ENCODE assay signal across 22 cellular contexts in the genomic region with DNA sequence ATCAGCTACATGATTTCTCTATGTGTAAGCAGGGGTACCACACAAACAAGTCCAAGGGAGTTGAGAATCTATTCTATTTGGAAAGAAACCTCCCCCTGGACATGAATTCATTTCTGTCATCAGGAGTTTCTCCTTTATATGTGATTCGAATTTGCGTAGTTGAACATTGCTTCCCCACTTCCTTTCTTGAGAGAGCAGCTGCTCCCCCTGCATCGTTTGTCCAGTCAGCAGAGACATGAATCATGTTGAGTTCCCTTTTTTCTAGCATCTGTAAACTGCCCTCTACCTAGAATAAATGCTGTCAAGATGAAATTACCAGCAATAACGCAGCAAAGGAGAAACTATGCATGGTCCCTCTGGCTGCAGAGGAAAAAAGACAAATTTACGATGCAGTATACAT.
A peak's percentile ranks its signal among the peaks of the same experiment; 100 is the strongest.
DNase-seq lines count a peak whose midpoint lies in the region; ATAC-seq and TF ChIP-seq lines count a peak whose summit lies in the region.
"Had no signal": no experiment of that assay in that cellular context is flagged by ENCODE, and none has a peak within 500 bp of the region (broad histone marks: within the 10 kb centered on the region; RNA-seq: fewer than 3 reads in every experiment).

No MANE protein-coding gene starts in this region.

- H3K27me3 ChIP-seq in Karpas-422 (ENCODE audit: low read length): no peaks in the 10 kb centered on the region
- no peaks in the 10 kb centered on the region for H3K27me3 ChIP-seq in OCI-LY3 (ENCODE audit: low read depth, low read length)
- H3K27me3 ChIP-seq: right lobe of liver, tibial nerve had no signal

- H3K4me1 ChIP-seq in Karpas-422 (ENCODE audit: low read length) (peaks cover 13% of the 10 kb centered on the region), OCI-LY3 (ENCODE audit: low read length) (peaks cover 31% of the 10 kb centered on the region)
- H3K4me1 ChIP-seq: parathyroid adenoma, right lobe of liver, SJSA1 had no signal

- H3K4me3 Mint-ChIP-seq in dendritic cell treated with granulocyte-macrophage colony-stimulating factor and Interleukin-4, amounts not matched to agents 40 ng/mL and 50 ng/mL, for 4 days: no peak overlapping the region
- H3K4me3 Mint-ChIP-seq: natural killer cell had no signal

- H4K20me1 ChIP-seq in Karpas-422 (ENCODE audit: insufficient read depth, low read depth, low read length) (no peaks in the 10 kb centered on the region), OCI-LY3 (ENCODE audit: insufficient read depth, low read length) (no peaks in the 10 kb centered on the region)

- DNase-seq in Karpas-422: peak; percentile 59
- DNase-seq in NCI-H526 treated with DMSO at 0.1 percent for 48 hours (lab: John Stamatoyannopoulos, UW): no peak
- no peak for DNase-seq in stimulated activated CD4-positive, alpha-beta T cell treated with anti-CD3 and anti-CD28 coated beads, Interleukin-2, amount 100 ng/mL, for 24 hours
- DNase-seq: Calu3; cortex of kidney; HCEC 1CT; hippocampal formation; IMR-90; islet precursor cell; natural killer cell; NCI-H1092 treated with DMSO at 0.1 percent for 48 hours; NCI-H524; right lobe of liver; stimulated activated naive CD4-positive, alpha-beta T cell treated with Interleukin-2 at 50 U/mL for 16 hours had no signal

- no peak for ATAC-seq in GM19467 (IDR thresholded peaks at IDR 0.05; ENCODE audit: unreplicated experiment)
- ATAC-seq in HG02759 (IDR thresholded peaks at IDR 0.05; ENCODE audit: unreplicated experiment): no peak
- ATAC-seq: natural killer cell, right lobe of liver had no signal

- no peak overlapping the region for H3K9ac ChIP-seq in Karpas-422 (ENCODE audit: low read length)
- H3K9ac ChIP-seq in OCI-LY3 (ENCODE audit: low read length): no peak overlapping the region
- H3K9ac ChIP-seq: parathyroid adenoma had no signal

- peaks cover 21% of the 10 kb centered on the region for H3K4me1 Mint-ChIP-seq in dendritic cell treated with granulocyte-macrophage colony-stimulating factor and Interleukin-4, amounts not matched to agents 40 ng/mL and 50 ng/mL, for 4 days (ENCODE audit: low read depth)
- H3K4me1 Mint-ChIP-seq: natural killer cell had no signal

- TF ChIP-seq CTCF in OCI-LY3 (IDR thresholded peaks at IDR 0.05; ENCODE audit: low read depth, low read length): no peak

- no peak overlapping the region for H3K4me3 ChIP-seq in Karpas-422 (ENCODE audit: low read length)
- peak overlapping the region; percentile 58 for H3K4me3 ChIP-seq in OCI-LY3 (ENCODE audit: low read length)
- H3K4me3 ChIP-seq: right lobe of liver, SJSA1, tibial nerve had no signal

- H3K27ac ChIP-seq in Karpas-422 (ENCODE audit: low read length): peak overlapping the region; percentile 57; the same call in 1 of the 2 replicates
- peak overlapping the region; percentile 48 for H3K27ac ChIP-seq in OCI-LY3 (ENCODE audit: low read length)
- H3K27ac ChIP-seq: HL-60, parathyroid adenoma, right lobe of liver, SJSA1, tibial nerve had no signal

- H2AFZ ChIP-seq in Karpas-422 (ENCODE audit: low read length) (no peak overlapping the region), OCI-LY3 (ENCODE audit: low read depth, low read length) (no peak overlapping the region)
- H2AFZ ChIP-seq: parathyroid adenoma had no signal

- H3K9me3 ChIP-seq in Karpas-422 (ENCODE audit: low read length): no peaks in the 10 kb centered on the region
- H3K9me3 ChIP-seq in OCI-LY3 (ENCODE audit: insufficient read depth, low read length): no peaks in the 10 kb centered on the region
- H3K9me3 ChIP-seq: right lobe of liver, SJSA1 had no signal

- no peaks in the 10 kb centered on the region for H3K9me2 ChIP-seq in Karpas-422 (replicated peaks; ENCODE audit: insufficient read depth, low read length)

- H3K79me2 ChIP-seq in Karpas-422 (ENCODE audit: low read length) (no peaks in the 10 kb centered on the region), OCI-LY3 (ENCODE audit: low read length) (no peaks in the 10 kb centered on the region)
- H3K79me2 ChIP-seq: parathyroid adenoma had no signal

- intact Hi-C loops in dendritic cell treated with granulocyte-macrophage colony-stimulating factor and Interleukin-4, amounts not matched to agents 40 ng/mL and 50 ng/mL, for 4 days (cut with micrococcal nuclease): no loop called here

- no peaks in the 10 kb centered on the region for H3K9me3 Mint-ChIP-seq in dendritic cell treated with granulocyte-macrophage colony-stimulating factor and Interleukin-4, amounts not matched to agents 40 ng/mL and 50 ng/mL, for 4 days
- H3K9me3 Mint-ChIP-seq: natural killer cell had no signal

- no peaks in the 10 kb centered on the region for H3K36me3 Mint-ChIP-seq in dendritic cell treated with granulocyte-macrophage colony-stimulating factor and Interleukin-4, amounts not matched to agents 40 ng/mL and 50 ng/mL, for 4 days (ENCODE audit: low read depth)
- H3K36me3 Mint-ChIP-seq: natural killer cell had no signal

- H3K27me3 Mint-ChIP-seq in dendritic cell treated with granulocyte-macrophage colony-stimulating factor and Interleukin-4, amounts not matched to agents 40 ng/mL and 50 ng/mL, for 4 days: no peaks in the 10 kb centered on the region

- peak overlapping the region; percentile 60 for H3K27ac Mint-ChIP-seq in dendritic cell treated with granulocyte-macrophage colony-stimulating factor and Interleukin-4, amounts not matched to agents 40 ng/mL and 50 ng/mL, for 4 days
- H3K27ac Mint-ChIP-seq: natural killer cell had no signal

- H3K36me3 ChIP-seq in Karpas-422 (ENCODE audit: insufficient read depth, low read length): peaks cover 4% of the 10 kb centered on the region; the same call in 1 of the 2 replicates
- H3K36me3 ChIP-seq in OCI-LY3 (replicated peaks; ENCODE audit: low read depth, low read length): no peaks in the 10 kb centered on the region
- H3K36me3 ChIP-seq: right lobe of liver, SJSA1 had no signal

- H3K4me2 ChIP-seq in Karpas-422 (ENCODE audit: low read depth, low read length, poor library complexity, severe bottlenecking) (peak overlapping the region; percentile 11), OCI-LY3 (ENCODE audit: low read length) (peak overlapping the region; percentile 84)
